In genomic region chr21:33690874-33691273, GRCh38 we compare ENCODE assay signal across 18 cellular contexts. TPM values are rescaled to one million over a fixed set of nuclear protein-coding genes. Genes with fewer than 3 reads are reported as not detected.
DNase-seq lines count a peak whose midpoint lies in the region; ATAC-seq and TF ChIP-seq lines count a peak whose summit lies in the region.
"Had no signal": no experiment of that assay in that cellular context is flagged by ENCODE, and none has a peak within 500 bp of the region (broad histone marks: within the 10 kb centered on the region; RNA-seq: fewer than 3 reads in every experiment).

No MANE protein-coding gene starts in this region.

- peaks cover 2% of the 10 kb centered on the region for H3K36me3 Mint-ChIP-seq in chondrocyte (ENCODE audit: low read depth)
- H3K36me3 Mint-ChIP-seq: IgD-negative memory B cell had no signal

- no peak for ATAC-seq in HG02798 (IDR thresholded peaks at IDR 0.05; ENCODE audit: poor library complexity, unreplicated experiment)
- ATAC-seq in GM19397 (IDR thresholded peaks at IDR 0.05; ENCODE audit: unreplicated experiment), result no peak
- ATAC-seq: A549 had no signal

- no peak overlapping the region for H3K18ac ChIP-seq in mesenchymal stem cell (ENCODE audit: low read depth in 1 of 2, low read length in 2 of 2)

- no peaks in the 10 kb centered on the region for H3K9me3 Mint-ChIP-seq in chondrocyte (ENCODE audit: low read depth)
- H3K9me3 Mint-ChIP-seq: CD4-positive, alpha-beta T cell; IgD-negative memory B cell had no signal

- H3K27ac ChIP-seq in cardiac muscle cell, result peak overlapping the region; percentile 74
- H3K27ac ChIP-seq in left ventricle myocardium inferior (replicated peaks), result no peak overlapping the region
- H3K27ac ChIP-seq in mesenchymal stem cell (ENCODE audit: low read length, poor library complexity, severe bottlenecking), result no peak overlapping the region
- H3K27ac ChIP-seq: A549, HL-60, PC-9, SJCRH30 had no signal

- TF ChIP-seq CTCF in cardiac muscle cell (IDR thresholded peaks at IDR 0.05; ENCODE audit: low read depth, low read length), result no peak
- no peak for TF ChIP-seq CTCF in left ventricle myocardium inferior (IDR thresholded peaks at IDR 0.05; ENCODE audit: borderline replicate concordance)
- TF ChIP-seq CTCF in chondrocyte (IDR thresholded peaks at IDR 0.05), result no peak

- H3K27me3 ChIP-seq in cardiac muscle cell, result no peaks in the 10 kb centered on the region
- no peaks in the 10 kb centered on the region for H3K27me3 ChIP-seq in left ventricle myocardium inferior (ENCODE audit: low read depth)
- H3K27me3 ChIP-seq in mesenchymal stem cell (ENCODE audit: control insufficient read depth in 1 of 2, insufficient read depth in 1 of 2, low read length in 2 of 2), result no peaks in the 10 kb centered on the region
- H3K27me3 ChIP-seq: SJCRH30 had no signal

- peak overlapping the region; percentile 6 for H3K27ac Mint-ChIP-seq in chondrocyte (ENCODE audit: unreplicated experiment)
- H3K27ac Mint-ChIP-seq: CD4-positive, alpha-beta T cell; IgD-negative memory B cell had no signal

- H3K9me3 ChIP-seq in cardiac muscle cell (ENCODE audit: low read depth), result no peaks in the 10 kb centered on the region
- H3K9me3 ChIP-seq in left ventricle myocardium inferior (replicated peaks), result no peaks in the 10 kb centered on the region
- no peaks in the 10 kb centered on the region for H3K9me3 ChIP-seq in mesenchymal stem cell (ENCODE audit: control insufficient read depth, low read length)
- H3K9me3 ChIP-seq: A549, SJCRH30 had no signal

- no peak overlapping the region for H3K4me2 ChIP-seq in mesenchymal stem cell (ENCODE audit: low read length, poor library complexity, severe bottlenecking)
- H3K4me2 ChIP-seq: A549, PC-9 had no signal

- H3K36me3 ChIP-seq in cardiac muscle cell, result no peaks in the 10 kb centered on the region
- H3K36me3 ChIP-seq in left ventricle myocardium inferior, result no peaks in the 10 kb centered on the region
- H3K36me3 ChIP-seq in mesenchymal stem cell (ENCODE audit: control insufficient read depth in 1 of 2, insufficient read depth in 2 of 2, low read depth in 1 of 2, low read length in 2 of 2), result no peaks in the 10 kb centered on the region
- H3K36me3 ChIP-seq: SJCRH30 had no signal

- no peak overlapping the region for H3K4me3 Mint-ChIP-seq in chondrocyte (ENCODE audit: unreplicated experiment)
- H3K4me3 Mint-ChIP-seq: CD4-positive, alpha-beta T cell; IgD-negative memory B cell had no signal

- H4K91ac ChIP-seq in mesenchymal stem cell (ENCODE audit: low read length), result no peak overlapping the region

- H3K4me3 ChIP-seq in cardiac muscle cell (no peak overlapping the region), left ventricle myocardium inferior (no peak overlapping the region), mesenchymal stem cell (ENCODE audit: insufficient read depth in 1 of 2, low read depth in 1 of 2, low read length in 2 of 2) (no peak overlapping the region)
- H3K4me3 ChIP-seq: A549, PC-9, SJCRH30 had no signal

- H3K14ac ChIP-seq in mesenchymal stem cell (ENCODE audit: low read length in 2 of 2), result no peak overlapping the region

- H2BK12ac ChIP-seq in mesenchymal stem cell (ENCODE audit: low read length in 2 of 2), result no peak overlapping the region

- no peak overlapping the region for H3K9ac ChIP-seq in mesenchymal stem cell (ENCODE audit: low read length)

- no peak overlapping the region for H3K4ac ChIP-seq in mesenchymal stem cell (ENCODE audit: low read depth in 1 of 2, low read length in 2 of 2)

- peaks cover 9% of the 10 kb centered on the region for H3K79me1 ChIP-seq in mesenchymal stem cell (replicated peaks; ENCODE audit: low read length, poor library complexity, severe bottlenecking)

- H4K8ac ChIP-seq in mesenchymal stem cell (ENCODE audit: low read length), result no peak overlapping the region

- no peak overlapping the region for H2BK15ac ChIP-seq in mesenchymal stem cell (ENCODE audit: low read depth, poor library complexity, severe bottlenecking)

- H2BK5ac ChIP-seq in mesenchymal stem cell (ENCODE audit: low read depth, low read length, poor library complexity, severe bottlenecking), result no peak overlapping the region

- 75% methylated on average over 2 of the region's 5 CpGs for WGBS in mesenchymal stem cell

- no peak overlapping the region for H2BK120ac ChIP-seq in mesenchymal stem cell (ENCODE audit: low read depth, low read length)

- peaks cover 56% of the 10 kb centered on the region for H3K4me1 ChIP-seq in cardiac muscle cell (ENCODE audit: low read depth)
- H3K4me1 ChIP-seq in left ventricle myocardium inferior, result peaks cover 58% of the 10 kb centered on the region
- peaks cover 13% of the 10 kb centered on the region for H3K4me1 ChIP-seq in mesenchymal stem cell (ENCODE audit: control insufficient read depth, insufficient read depth, low read depth, low read length)

- peak overlapping the region; percentile 12 for H2AK5ac ChIP-seq in mesenchymal stem cell (ENCODE audit: low read length, severe bottlenecking)

- no peak overlapping the region for H3K23ac ChIP-seq in mesenchymal stem cell (ENCODE audit: low read length in 2 of 2)

- peaks cover 49% of the 10 kb centered on the region for H3K4me1 Mint-ChIP-seq in chondrocyte (ENCODE audit: low read depth)

- H3K27me3 Mint-ChIP-seq in chondrocyte (ENCODE audit: low read depth), result no peaks in the 10 kb centered on the region
- H3K27me3 Mint-ChIP-seq: CD4-positive, alpha-beta T cell; IgD-negative memory B cell had no signal

- intact Hi-C loops in left ventricle myocardium inferior (cut with micrococcal nuclease), result no loop called here

- no peak overlapping the region for H2AFZ ChIP-seq in mesenchymal stem cell (ENCODE audit: low read depth, low read length)
- H2AFZ ChIP-seq: PC-9 had no signal

- DNase-seq in cardiac muscle cell (ENCODE audit: low read depth in 1 of 2, low spot score in 1 of 2) (no peak), left ventricle myocardium inferior (no peak), chondrocyte (ENCODE audit: low spot score) (no peak), mesenchymal stem cell (no peak), GF-D8 (lab: John Stamatoyannopoulos, UW) (no peak)
- DNase-seq: CD4-positive, alpha-beta T cell; Karpas-422; NCI-H1092; NCI-H1436 treated with DMSO at 0.1 percent for 48 hours; NCI-H2107; NCI-H524 treated with DMSO at 0.1 percent for 48 hours; PC-9; SJCRH30 had no signal

RNA-seq across cellular contexts. Expression of gene ITSN1, which starts 48.6 kb away (rescaled TPM):
- total RNA-seq in cardiac muscle cell, result 125 and 139 TPM in 2 replicates
- polyA plus RNA-seq in cardiac muscle cell, result 90.9 and 92.4 TPM in 2 replicates
- 41.9 TPM for total RNA-seq in left ventricle myocardium inferior
- total RNA-seq in chondrocyte, result 29.8 to 39.7 TPM (median 31.3 TPM) in 3 replicates
- 32.0 TPM for polyA plus RNA-seq in mesenchymal stem cell (2013, experiment 1 of 2)
- polyA plus RNA-seq in mesenchymal stem cell (2013, experiment 2 of 2), result 30.6 TPM

RNA-seq across cellular contexts. Expression of gene CRYZL1, which starts 49.3 kb away (rescaled TPM):
- total RNA-seq in cardiac muscle cell, result 17.0 and 58.3 TPM in 2 replicates
- 58.1 and 79.4 TPM in 2 replicates for polyA plus RNA-seq in cardiac muscle cell
- 24.9 TPM for total RNA-seq in left ventricle myocardium inferior
- 30.4 to 39.9 TPM (median 30.7 TPM) in 3 replicates for total RNA-seq in chondrocyte
- polyA plus RNA-seq in mesenchymal stem cell (2013, experiment 1 of 2), result 34.0 TPM
- polyA plus RNA-seq in mesenchymal stem cell (2013, experiment 2 of 2), result 33.9 TPM
